12 cellular contexts compared by ENCODE assay signal in genomic region chr11:118046051-118046963, GRCh38. TPM values are rescaled to one million over a fixed set of nuclear protein-coding genes. Genes with fewer than 3 reads are reported as not detected.
A peak's percentile ranks its signal among the peaks of the same experiment; 100 is the strongest.
DNase-seq lines count a peak whose midpoint lies in the region; ATAC-seq, FAIRE-seq and TF ChIP-seq lines count a peak whose summit lies in the region.
"Had no signal": no experiment of that assay in that cellular context is flagged by ENCODE, and none has a peak within 500 bp of the region (broad histone marks: within the 10 kb centered on the region; RNA-seq: fewer than 3 reads in every experiment).

No MANE protein-coding gene starts in this region.

- TF ChIP-seq POLR2A in breast epithelium (IDR thresholded peaks at IDR 0.05), result no peak
- no peak for TF ChIP-seq POLR2A in K562 (conservative IDR thresholded peaks at IDR 0.05)

- H3K27ac Mint-ChIP-seq in activated B cell treated with CpG ODN at 0.5 μM for 24 hours, result peak overlapping the region; percentile 56
- H3K27ac Mint-ChIP-seq in stimulated activated naive CD8-positive, alpha-beta T cell treated with anti-CD3 and anti-CD28 coated beads, Interleukin-15, amount 100 ng/mL, for 72 hours, result peak overlapping the region; percentile 89 to 92

- H3K4me3 ChIP-seq in mammary epithelial cell (replicated peaks in 1 of 3; ENCODE audit: insufficient read depth in 1 of 3, low read depth in 2 of 3, low read length in 3 of 3) (no peak overlapping the region), breast epithelium (no peak overlapping the region), K562 (no peak overlapping the region), psoas muscle (no peak overlapping the region), BE2C (ENCODE audit: low read depth, low read length) (no peak overlapping the region), brain microvascular endothelial cell (ENCODE audit: low read depth, low read length) (no peak overlapping the region)
- H3K4me3 ChIP-seq: Peyer's patch had no signal

- intact Hi-C loops in mammary epithelial cell (cut with micrococcal nuclease), result no loop called here
- intact Hi-C loops in breast epithelium (cut with DNase I; ENCODE audit: low total_unique reads), result no loop called here
- intact Hi-C loops in activated B cell treated with CpG ODN at 0.5 μM for 24 hours (cut with micrococcal nuclease), result loop anchor here (1.0 kb wide), 1 partner anchor 34 kb away; no protein-coding TSS in a partner anchor
- intact Hi-C loops in K562 (cut with micrococcal nuclease), result no loop called here
- intact Hi-C loops in psoas muscle (cut with DNase I), result no loop called here

- H3K27me3 Mint-ChIP-seq in activated B cell treated with CpG ODN at 0.5 μM for 24 hours, result no peaks in the 10 kb centered on the region
- no peaks in the 10 kb centered on the region for H3K27me3 Mint-ChIP-seq in stimulated activated naive CD8-positive, alpha-beta T cell treated with anti-CD3 and anti-CD28 coated beads, Interleukin-15, amount 100 ng/mL, for 72 hours

- no peak for TF ChIP-seq EP300 in K562 (IDR thresholded peaks at IDR 0.05; ENCODE audit: low read length)

- H3K4me2 ChIP-seq in mammary epithelial cell (ENCODE audit: insufficient read depth, low read depth, low read length) (no peak overlapping the region), K562 (ENCODE audit: insufficient read depth, low read length) (no peak overlapping the region)

- ATAC-seq in activated B cell treated with CpG ODN at 0.5 μM for 24 hours (ENCODE audit: low read depth), result peak; percentile 53
- ATAC-seq in K562, result peak; percentile 65
- peak; percentile 86 for ATAC-seq in stimulated activated naive CD8-positive, alpha-beta T cell treated with anti-CD3 and anti-CD28 coated beads, Interleukin-15, amount 100 ng/mL, for 72 hours
- no peak for ATAC-seq in psoas muscle

- no peaks in the 10 kb centered on the region for H3K27me3 ChIP-seq in mammary epithelial cell (ENCODE audit: insufficient read depth, low read length)
- H3K27me3 ChIP-seq in breast epithelium, result no peaks in the 10 kb centered on the region
- no peaks in the 10 kb centered on the region for H3K27me3 ChIP-seq in K562 (ENCODE audit: control insufficient read depth in 2 of 2, insufficient read depth in 2 of 2, low read length in 2 of 2)
- peaks cover 0 to 3% (median 0%) of the 10 kb centered on the region in 3 donors for H3K27me3 ChIP-seq in psoas muscle (ENCODE audit: insufficient read depth in 3 of 3, low read length in 2 of 3)
- peaks cover 29% of the 10 kb centered on the region for H3K27me3 ChIP-seq in BE2C
- H3K27me3 ChIP-seq in brain microvascular endothelial cell (replicated peaks), result peaks cover 2% of the 10 kb centered on the region
- H3K27me3 ChIP-seq: Peyer's patch had no signal

- 1% methylated on average over 5 of the region's 5 CpGs for WGBS in mammary epithelial cell (ENCODE audit: low coverage, missing lambda C conversion rate)
- 17% methylated on average over 5 of the region's 5 CpGs for WGBS in K562 (ENCODE audit: insufficient coverage, low coverage, missing lambda C conversion rate)
- 59 to 64% (median 62%) methylated on average over 5 of the region's 5 CpGs for WGBS in psoas muscle, 3 donors

- H3K9ac ChIP-seq in mammary epithelial cell (ENCODE audit: insufficient read depth, low read length) (no peak overlapping the region), K562 (ENCODE audit: insufficient read depth in 1 of 2, low read depth in 2 of 2, low read length in 2 of 2) (no peak overlapping the region; a peak in 1 of 4 replicates)

- H3K4me1 Mint-ChIP-seq in activated B cell treated with CpG ODN at 0.5 μM for 24 hours, result peaks cover 40% of the 10 kb centered on the region
- peaks cover 95% of the 10 kb centered on the region for H3K4me1 Mint-ChIP-seq in stimulated activated naive CD8-positive, alpha-beta T cell treated with anti-CD3 and anti-CD28 coated beads, Interleukin-15, amount 100 ng/mL, for 72 hours

- FAIRE-seq in K562 (lab: Jason Lieb, UNC), result no peak
- FAIRE-seq: endometrium had no signal

- H3K9me3 Mint-ChIP-seq in activated B cell treated with CpG ODN at 0.5 μM for 24 hours, result no peaks in the 10 kb centered on the region
- H3K9me3 Mint-ChIP-seq in stimulated activated naive CD8-positive, alpha-beta T cell treated with anti-CD3 and anti-CD28 coated beads, Interleukin-15, amount 100 ng/mL, for 72 hours, result no peaks in the 10 kb centered on the region

- no peaks in the 10 kb centered on the region for H3K9me1 ChIP-seq in K562 (ENCODE audit: control insufficient read depth, insufficient read depth, low read length)

- no peaks in the 10 kb centered on the region for H3K9me3 ChIP-seq in mammary epithelial cell (replicated peaks; ENCODE audit: insufficient read depth, low read length)
- no peaks in the 10 kb centered on the region for H3K9me3 ChIP-seq in breast epithelium
- no peaks in the 10 kb centered on the region for H3K9me3 ChIP-seq in K562 (replicated peaks; ENCODE audit: control insufficient read depth, insufficient read depth, low read depth, low read length)
- H3K9me3 ChIP-seq in psoas muscle, result no peaks in the 10 kb centered on the region
- no peaks in the 10 kb centered on the region for H3K9me3 ChIP-seq in BE2C
- H3K9me3 ChIP-seq: Peyer's patch had no signal

- CTCF ChIA-PET in mammary epithelial cell (lab: Charles Lee; ENCODE audit: low non-redundant PET), result no interaction called here
- CTCF ChIA-PET in activated B cell treated with CpG ODN at 0.5 μM for 24 hours (lab: Charles Lee), result interaction anchor here (1.1 to 1.4 kb wide), 2 partner anchors 58 to 238 kb away, joined by 4 read pairs; no protein-coding TSS in a partner anchor
- CTCF ChIA-PET in K562 (lab: Yijun Ruan, JAX; ENCODE audit: low intra/inter-chr PET ratio), result no interaction called here

- H2AFZ ChIP-seq in mammary epithelial cell (ENCODE audit: low read depth, low read length) (no peak overlapping the region), K562 (ENCODE audit: low read depth, low read length) (peak overlapping the region; percentile 3; the same call in 1 of the 2 replicates)

- H3K36me3 ChIP-seq in mammary epithelial cell (ENCODE audit: insufficient read depth, low read length) (no peaks in the 10 kb centered on the region), breast epithelium (no peaks in the 10 kb centered on the region), K562 (ENCODE audit: control insufficient read depth, insufficient read depth, low read length) (no peaks in the 10 kb centered on the region), psoas muscle (ENCODE audit: insufficient read depth in 1 of 2, low read depth in 1 of 2) (no peaks in the 10 kb centered on the region), BE2C (no peaks in the 10 kb centered on the region), brain microvascular endothelial cell (replicated peaks) (no peaks in the 10 kb centered on the region)
- H3K36me3 ChIP-seq: Peyer's patch had no signal

- dilution Hi-C loops in mammary epithelial cell (cut with HindIII; ENCODE audit: low sequenced_read_pairs), result no loop called here

- in situ Hi-C loops in mammary epithelial cell (cut with MboI; ENCODE audit: low sequenced_read_pairs in 2 of 2) (loop anchor here in 1 of 2 donors (10.0 kb wide), 1 partner anchor 212 kb away; no protein-coding TSS in a partner anchor), K562 (cut with MboI) (loop anchor here (5.0 kb wide), 1 partner anchor 224 kb away; the partner anchor contains the start of gene FXYD2), brain microvascular endothelial cell (cut with HindIII; ENCODE audit: low pct_ligation_motif_present, low sequenced_read_pairs) (no loop called here)

- no peaks in the 10 kb centered on the region for H4K20me1 ChIP-seq in mammary epithelial cell (ENCODE audit: insufficient read depth, low read length)
- H4K20me1 ChIP-seq in K562 (replicated peaks; ENCODE audit: control insufficient read depth, insufficient read depth, low read length), result no peaks in the 10 kb centered on the region

- no peak overlapping the region for H3K4me3 Mint-ChIP-seq in activated B cell treated with CpG ODN at 0.5 μM for 24 hours
- H3K4me3 Mint-ChIP-seq in stimulated activated naive CD8-positive, alpha-beta T cell treated with anti-CD3 and anti-CD28 coated beads, Interleukin-15, amount 100 ng/mL, for 72 hours, result peak overlapping the region; percentile 41 to 63

- peaks cover 17% of the 10 kb centered on the region for H3K4me1 ChIP-seq in mammary epithelial cell (ENCODE audit: insufficient read depth, low read length)
- H3K4me1 ChIP-seq in breast epithelium, result no peaks in the 10 kb centered on the region
- peaks cover 0 to 9% of the 10 kb centered on the region in 2 experiments; a peak in 3 of 5 replicates for H3K4me1 ChIP-seq in K562 (replicated peaks in 1 of 2; ENCODE audit: control insufficient read depth in 2 of 2, insufficient read depth in 2 of 2, low read length in 2 of 2)
- H3K4me1 ChIP-seq in psoas muscle, result no peaks in the 10 kb centered on the region
- H3K4me1 ChIP-seq in BE2C, result no peaks in the 10 kb centered on the region

- TF ChIP-seq CTCF in mammary epithelial cell (conservative IDR thresholded peaks at IDR 0.05 in 1 of 2, IDR thresholded peaks at IDR 0.05 in 1 of 2; ENCODE audit: extremely low read depth in 1 of 2, insufficient read depth in 1 of 2, low read depth in 1 of 2, low read length in 2 of 2), result no peak
- TF ChIP-seq CTCF in breast epithelium (IDR thresholded peaks at IDR 0.05), result no peak
- no peak for TF ChIP-seq CTCF in activated B cell treated with CpG ODN at 0.5 μM for 24 hours (IDR thresholded peaks at IDR 0.05)
- TF ChIP-seq CTCF in K562 (IDR thresholded peaks at IDR 0.05 in 2 of 3, conservative IDR thresholded peaks at IDR 0.05 in 1 of 3; ENCODE audit: insufficient read depth in 2 of 3, low read depth in 1 of 3, low read length in 3 of 3), result no peak
- TF ChIP-seq CTCF in psoas muscle (IDR thresholded peaks at IDR 0.05), result no peak
- TF ChIP-seq CTCF in BE2C (IDR thresholded peaks at IDR 0.05; ENCODE audit: low read depth, low read length), result no peak
- TF ChIP-seq CTCF in brain microvascular endothelial cell (IDR thresholded peaks at IDR 0.05; ENCODE audit: low read depth, low read length, missing control alignments), result no peak

- no peaks in the 10 kb centered on the region for H3K36me3 Mint-ChIP-seq in activated B cell treated with CpG ODN at 0.5 μM for 24 hours (ENCODE audit: low read depth)

- BruUV-seq in mammary epithelial cell (replicated peaks; lab: Mats Ljungman, UMichigan) (no TSS peak), K562 (replicated peaks; lab: Mats Ljungman, UMichigan) (no TSS peak)

- H3K27ac ChIP-seq in mammary epithelial cell (ENCODE audit: insufficient read depth, low read depth, low read length) (no peak overlapping the region), breast epithelium (peak overlapping the region in 1 of 2 donors; percentile 26), K562 (ENCODE audit: extremely low read depth, low read depth, low read length) (no peak overlapping the region), psoas muscle (no peak overlapping the region), brain microvascular endothelial cell (no peak overlapping the region)

- no peak for TF ChIP-seq RAD21 in K562 (CRISPR knock-in tag; conservative IDR thresholded peaks at IDR 0.05 in 1 of 2, IDR thresholded peaks at IDR 0.05 in 1 of 2)

- DNase-seq in mammary epithelial cell, result peak; percentile 17
- DNase-seq in breast epithelium (ENCODE audit: low spot score in 2 of 2), result no peak
- DNase-seq in activated B cell treated with CpG ODN at 0.5 μM for 24 hours, result no peak
- no peak for DNase-seq in K562 (ENCODE audit: extremely low read depth in 1 of 4, low spot score in 3 of 4)
- peak; percentile 32 to 48 for DNase-seq in stimulated activated naive CD8-positive, alpha-beta T cell treated with anti-CD3 and anti-CD28 coated beads, Interleukin-15, amount 100 ng/mL, for 72 hours
- DNase-seq in psoas muscle, result no peak
- no peak for DNase-seq in BE2C
- DNase-seq in brain microvascular endothelial cell, result no peak
- DNase-seq: AML-193, MV-4-11 had no signal

- POLR2A ChIA-PET in activated B cell treated with CpG ODN at 0.5 μM for 24 hours (lab: Charles Lee) (interaction anchor here (0.7 to 7.9 kb wide), 9 partner anchors 24 to 231 kb away, joined by 4 to 100 read pairs (median 7); partner anchors contain the start of gene IL10RA), K562 (lab: Yijun Ruan, JAX) (interaction anchor here (0.7 to 1.3 kb wide), 3 partner anchors 10 to 111 kb away, joined by 3 to 6 read pairs (median 4); no protein-coding TSS in a partner anchor)

- no peaks in the 10 kb centered on the region for H3K79me2 ChIP-seq in mammary epithelial cell (ENCODE audit: insufficient read depth, low read length)
- H3K79me2 ChIP-seq in K562 (ENCODE audit: control insufficient read depth, insufficient read depth, low read length), result no peaks in the 10 kb centered on the region

RNA-seq across cellular contexts. Expression of gene TMPRSS4, which starts 30.6 kb away (rescaled TPM):
- 1 to 10 TPM in 1 of 2 donors, under 1 TPM in 1; 0.67 to 2.9 TPM for total RNA-seq in mammary epithelial cell
- 5.6 TPM for polyA plus RNA-seq in mammary epithelial cell
- 26.3 TPM for polyA minus RNA-seq in mammary epithelial cell
- under 1 TPM in 1 of 3 donors, not detected in 2; 0.98 TPM for total RNA-seq in breast epithelium
- not detected in 2 replicates for total RNA-seq in activated B cell treated with CpG ODN at 0.5 μM for 24 hours
- 35.2 and 37.9 TPM in 2 replicates for total RNA-seq in K562 (2011; cell fraction: chromatin; rRNA removed; ENCODE audit: low replicate concordance)
- 17.8 and 21.7 TPM in 2 replicates for total RNA-seq in K562 (2011; cell fraction: nucleolus; rRNA removed)
- 26.9 and 32.4 TPM in 2 replicates for total RNA-seq in K562 (2011; cell fraction: nucleoplasm; rRNA removed)
- total RNA-seq in K562 (2014; rRNA removed), result 4.1 and 5.8 TPM in 2 replicates
- 4.0 and 6.3 TPM in 2 replicates for total RNA-seq in K562 (2014; rRNA removed; fragmentation: Illumina TruSeq; extraction: Trizol)
- 5.0 and 6.1 TPM in 2 replicates for total RNA-seq in K562 (2015; rRNA removed; fragmentation: Illumina TruSeq; extraction: Trizol)
- total RNA-seq in K562 (2021), result 6.6 and 7.4 TPM in 2 replicates
- 4.0 and 10.0 TPM in 2 replicates for polyA plus RNA-seq in K562 (2011; rRNA removed)
- polyA plus RNA-seq in K562 (2011; cell fraction: cytosol; rRNA removed), result 2.2 and 9.8 TPM in 2 replicates
- polyA plus RNA-seq in K562 (2011; cell fraction: nucleus; rRNA removed), result 5.6 and 26.1 TPM in 2 replicates
- polyA plus RNA-seq in K562 (2012), result 6.6 and 19.9 TPM in 2 replicates
- 6.4 and 7.5 TPM in 2 replicates for polyA plus RNA-seq in K562 (2014; fragmentation: Illumina TruSeq; extraction: Trizol)
- polyA plus RNA-seq in K562 (2014; fragmentation: Nextera tagmentation; extraction: Ambion mirVana), result 1 to 10 TPM; 4.4 to 5.6 TPM
- polyA plus RNA-seq in K562 (2014; rRNA removed), result 6.2 and 11.5 TPM in 2 replicates
- 3.2 and 7.7 TPM in 2 replicates for polyA minus RNA-seq in K562 (2011; rRNA and poly(A)+ RNA removed)
- polyA minus RNA-seq in K562 (2011; cell fraction: cytosol; rRNA and poly(A)+ RNA removed), result 6.5 TPM in 1 of 2 replicates, not detected in the other
- polyA minus RNA-seq in K562 (2011; cell fraction: nucleus; rRNA and poly(A)+ RNA removed), result 2.0 and 7.1 TPM in 2 replicates
- under 1 TPM in 1 of 4 donors, not detected in 3; 0.47 TPM for total RNA-seq in psoas muscle
- polyA plus RNA-seq in psoas muscle, result under 1 TPM in 1 of 3 donors, not detected in 2; 0.12 TPM
- not detected for polyA plus RNA-seq in BE2C (2012; ENCODE audit: insufficient read depth, insufficient read length, low read depth)

RNA-seq across cellular contexts. Expression of gene SMIM35, which starts 40.5 kb away (rescaled TPM):
- not detected for total RNA-seq in mammary epithelial cell
- not detected for polyA plus RNA-seq in mammary epithelial cell
- not detected for polyA minus RNA-seq in mammary epithelial cell
- not detected for total RNA-seq in breast epithelium
- total RNA-seq in activated B cell treated with CpG ODN at 0.5 μM for 24 hours, result 1.8 and 1.9 TPM in 2 replicates
- total RNA-seq in K562 (2011; cell fraction: chromatin; rRNA removed; ENCODE audit: low replicate concordance), result not detected in 2 replicates
- 0.13 and 0.17 TPM in 2 replicates for total RNA-seq in K562 (2011; cell fraction: nucleolus; rRNA removed)
- total RNA-seq in K562 (2011; cell fraction: nucleoplasm; rRNA removed), result 0.31 TPM in 1 of 2 replicates, not detected in the other
- not detected in 2 replicates for total RNA-seq in K562 (2014; rRNA removed)
- total RNA-seq in K562 (2014; rRNA removed; fragmentation: Illumina TruSeq; extraction: Trizol), result not detected in 2 replicates
- total RNA-seq in K562 (2015; rRNA removed; fragmentation: Illumina TruSeq; extraction: Trizol), result not detected in 2 replicates
- total RNA-seq in K562 (2021), result not detected in 2 replicates
- 0.03 TPM in 1 of 2 replicates, not detected in the other for polyA plus RNA-seq in K562 (2011; rRNA removed)
- polyA plus RNA-seq in K562 (2011; cell fraction: cytosol; rRNA removed), result 0.01 and 0.03 TPM in 2 replicates
- 0.03 and 0.06 TPM in 2 replicates for polyA plus RNA-seq in K562 (2011; cell fraction: nucleus; rRNA removed)
- polyA plus RNA-seq in K562 (2012), result 0.10 TPM in 1 of 2 replicates, not detected in the other
- not detected in 2 replicates for polyA plus RNA-seq in K562 (2014; fragmentation: Illumina TruSeq; extraction: Trizol)
- polyA plus RNA-seq in K562 (2014; fragmentation: Nextera tagmentation; extraction: Ambion mirVana), result under 1 TPM in 1 of 2 experiments, not detected in 1; 0.03 TPM
- polyA plus RNA-seq in K562 (2014; rRNA removed), result not detected in 2 replicates
- polyA minus RNA-seq in K562 (2011; rRNA and poly(A)+ RNA removed), result not detected in 2 replicates
- 0.36 TPM in 1 of 2 replicates, not detected in the other for polyA minus RNA-seq in K562 (2011; cell fraction: cytosol; rRNA and poly(A)+ RNA removed)
- 0.11 and 0.13 TPM in 2 replicates for polyA minus RNA-seq in K562 (2011; cell fraction: nucleus; rRNA and poly(A)+ RNA removed)
- under 1 TPM in 1 of 4 donors, not detected in 3; 0.09 TPM for total RNA-seq in psoas muscle
- polyA plus RNA-seq in psoas muscle, result not detected
- polyA plus RNA-seq in BE2C (2012; ENCODE audit: insufficient read depth, insufficient read length, low read depth), result not detected
- total RNA-seq: Peyer's patch had no signal

Comparison
In these comparisons a context has a peak if more than half of its experiments do, and no peak if none do; other contexts are left out.
1. DNase-seq: peak in mammary epithelial cell (single experiment) and stimulated activated naive CD8-positive, alpha-beta T cell treated with anti-CD3 and anti-CD28 coated beads, Interleukin-15, amount 100 ng/mL, for 72 hours (2 of 2); none in breast epithelium (0 of 2), activated B cell treated with CpG ODN at 0.5 μM for 24 hours (single experiment), K562 (0 of 4), psoas muscle (0 of 2), BE2C (single experiment) and brain microvascular endothelial cell (single experiment).
2. ATAC-seq: peak in activated B cell treated with CpG ODN at 0.5 μM for 24 hours (single experiment), K562 (single experiment) and stimulated activated naive CD8-positive, alpha-beta T cell treated with anti-CD3 and anti-CD28 coated beads, Interleukin-15, amount 100 ng/mL, for 72 hours (single experiment); none in psoas muscle (0 of 4).